Comparison of ENCODE assay signal across 23 cellular contexts in genomic region chr7:132179681-132180080, GRCh38.
A peak's percentile ranks its signal among the peaks of the same experiment; 100 is the strongest.
DNase-seq lines count a peak whose midpoint lies in the region; ATAC-seq and TF ChIP-seq lines count a peak whose summit lies in the region.
"Had no signal": no experiment of that assay in that cellular context is flagged by ENCODE, and none has a peak within 500 bp of the region (broad histone marks: within the 10 kb centered on the region; RNA-seq: fewer than 3 reads in every experiment).

No MANE protein-coding gene starts in this region.

- no peak overlapping the region for H2AK5ac ChIP-seq in mesenchymal stem cell (ENCODE audit: low read length, severe bottlenecking)

- no peak overlapping the region for H2AFZ ChIP-seq in mesenchymal stem cell (ENCODE audit: low read depth, low read length)
- H2AFZ ChIP-seq: GM23248 had no signal

- H3K4ac ChIP-seq in mesenchymal stem cell (ENCODE audit: low read depth in 1 of 2, low read length in 2 of 2), result no peak overlapping the region

- H4K91ac ChIP-seq in mesenchymal stem cell (ENCODE audit: low read length), result peak overlapping the region; percentile 46

- no peak overlapping the region for H3K23ac ChIP-seq in mesenchymal stem cell (ENCODE audit: low read length in 2 of 2)

- H3K36me3 ChIP-seq in mesenchymal stem cell (ENCODE audit: control insufficient read depth in 1 of 2, insufficient read depth in 2 of 2, low read depth in 1 of 2, low read length in 2 of 2) (peaks cover 0 to 46% of the 10 kb centered on the region in 2 experiments), upper lobe of right lung (no peaks in the 10 kb centered on the region)
- H3K36me3 ChIP-seq: BLaER1 treated with 17β-estradiol and CSF1 and Interleukin-3, amounts not matched to agents 10 nM and 100 nM; HAP-1 had no signal

- no peak overlapping the region for H2BK12ac ChIP-seq in mesenchymal stem cell (ENCODE audit: low read length in 2 of 2)

- intact Hi-C loops in posterior vena cava (cut with DNase I) (no loop called here), upper lobe of right lung (cut with DNase I) (no loop called here)

- H4K8ac ChIP-seq in mesenchymal stem cell (ENCODE audit: low read length), result peak overlapping the region; percentile 4

- no peak overlapping the region for H2BK5ac ChIP-seq in mesenchymal stem cell (ENCODE audit: low read depth, low read length, poor library complexity, severe bottlenecking)

- H3K14ac ChIP-seq in mesenchymal stem cell (ENCODE audit: low read length in 2 of 2), result no peak overlapping the region

- no peak for ATAC-seq in upper lobe of right lung
- no peak for ATAC-seq in HG03571 (IDR thresholded peaks at IDR 0.05; ENCODE audit: unreplicated experiment)
- ATAC-seq: A549, GM12878 had no signal

- H3K9ac ChIP-seq in mesenchymal stem cell (ENCODE audit: low read length), result no peak overlapping the region
- H3K9ac ChIP-seq: BLaER1 treated with 17β-estradiol and CSF1 and Interleukin-3, amounts not matched to agents 10 nM and 100 nM; GM23248 had no signal

- H3K4me3 ChIP-seq in mesenchymal stem cell (ENCODE audit: insufficient read depth in 1 of 2, low read depth in 1 of 2, low read length in 2 of 2) (no peak overlapping the region), upper lobe of right lung (no peak overlapping the region)
- H3K4me3 ChIP-seq: A549; BLaER1 treated with 17β-estradiol and CSF1 and Interleukin-3, amounts not matched to agents 10 nM and 100 nM; GM12878; GM23248; HAP-1 had no signal

- 93% methylated on average over 20 of the region's 20 CpGs for WGBS in mesenchymal stem cell

- H3K9me3 ChIP-seq in mesenchymal stem cell (ENCODE audit: control insufficient read depth, low read length) (no peaks in the 10 kb centered on the region), upper lobe of right lung (no peaks in the 10 kb centered on the region)
- H3K9me3 ChIP-seq: A549; BE2C; BLaER1 treated with 17β-estradiol and CSF1 and Interleukin-3, amounts not matched to agents 10 nM and 100 nM; HAP-1 had no signal

- H3K4me1 ChIP-seq in mesenchymal stem cell (ENCODE audit: control insufficient read depth, insufficient read depth, low read depth, low read length) (no peaks in the 10 kb centered on the region), upper lobe of right lung (no peaks in the 10 kb centered on the region)
- H3K4me1 ChIP-seq: A549; BE2C; BLaER1 treated with 17β-estradiol and CSF1 and Interleukin-3, amounts not matched to agents 10 nM and 100 nM; HAP-1 had no signal

- no peak overlapping the region for H3K4me2 ChIP-seq in mesenchymal stem cell (ENCODE audit: low read length, poor library complexity, severe bottlenecking)
- H3K4me2 ChIP-seq: A549; BLaER1 treated with 17β-estradiol and CSF1 and Interleukin-3, amounts not matched to agents 10 nM and 100 nM had no signal

- H3K27ac ChIP-seq in VCaP (peak overlapping the region; percentile 36; the same call in 1 of the 2 replicates), mesenchymal stem cell (ENCODE audit: low read length, poor library complexity, severe bottlenecking) (no peak overlapping the region), upper lobe of right lung (no peak overlapping the region)
- H3K27ac ChIP-seq: A549; BLaER1 treated with 17β-estradiol and CSF1 and Interleukin-3, amounts not matched to agents 10 nM and 100 nM; GM23248 had no signal

- no peaks in the 10 kb centered on the region for H3K79me1 ChIP-seq in mesenchymal stem cell (replicated peaks; ENCODE audit: low read length, poor library complexity, severe bottlenecking)

- H3K27me3 ChIP-seq in mesenchymal stem cell (ENCODE audit: control insufficient read depth in 1 of 2, insufficient read depth in 1 of 2, low read length in 2 of 2) (no peaks in the 10 kb centered on the region), upper lobe of right lung (no peaks in the 10 kb centered on the region)
- H3K27me3 ChIP-seq: BE2C; BLaER1 treated with 17β-estradiol and CSF1 and Interleukin-3, amounts not matched to agents 10 nM and 100 nM had no signal

- no peak overlapping the region for H2BK15ac ChIP-seq in mesenchymal stem cell (ENCODE audit: low read depth, poor library complexity, severe bottlenecking)

- no peak overlapping the region for H3K18ac ChIP-seq in mesenchymal stem cell (ENCODE audit: low read depth in 1 of 2, low read length in 2 of 2)

- TF ChIP-seq CTCF in VCaP (conservative IDR thresholded peaks at IDR 0.05) (no peak), upper lobe of right lung (IDR thresholded peaks at IDR 0.05) (no peak)

- no peak overlapping the region for H2BK120ac ChIP-seq in mesenchymal stem cell (ENCODE audit: low read depth, low read length)

- DNase-seq in mesenchymal stem cell (no peak), posterior vena cava (ENCODE audit: low spot score) (peak; percentile 79), upper lobe of right lung (peak; percentile 33), NCI-H1092 treated with DMSO at 0.1 percent for 48 hours (lab: John Stamatoyannopoulos, UW) (no peak)
- no peak for DNase-seq in central memory CD4-positive, alpha-beta T cell
- DNase-seq: 8988T; ACHN; AML-193; BE2C; CD4-positive, alpha-beta T cell; CD8-positive, alpha-beta memory T cell; DMS 273 treated with DMSO at 0.1 percent for 48 hours; DMS79; EL; GDM1; GM23248; HFFc6 had no signal

Comparison
In these comparisons a context has a peak if more than half of its experiments do, and no peak if none do; other contexts are left out.
1. DNase-seq: peak in posterior vena cava (single experiment) and upper lobe of right lung (single experiment); none in mesenchymal stem cell (single experiment), NCI-H1092 treated with DMSO at 0.1 percent for 48 hours (single experiment) and central memory CD4-positive, alpha-beta T cell (single experiment).